ENCODE assay signal across 11 cellular contexts in the genomic region with DNA sequence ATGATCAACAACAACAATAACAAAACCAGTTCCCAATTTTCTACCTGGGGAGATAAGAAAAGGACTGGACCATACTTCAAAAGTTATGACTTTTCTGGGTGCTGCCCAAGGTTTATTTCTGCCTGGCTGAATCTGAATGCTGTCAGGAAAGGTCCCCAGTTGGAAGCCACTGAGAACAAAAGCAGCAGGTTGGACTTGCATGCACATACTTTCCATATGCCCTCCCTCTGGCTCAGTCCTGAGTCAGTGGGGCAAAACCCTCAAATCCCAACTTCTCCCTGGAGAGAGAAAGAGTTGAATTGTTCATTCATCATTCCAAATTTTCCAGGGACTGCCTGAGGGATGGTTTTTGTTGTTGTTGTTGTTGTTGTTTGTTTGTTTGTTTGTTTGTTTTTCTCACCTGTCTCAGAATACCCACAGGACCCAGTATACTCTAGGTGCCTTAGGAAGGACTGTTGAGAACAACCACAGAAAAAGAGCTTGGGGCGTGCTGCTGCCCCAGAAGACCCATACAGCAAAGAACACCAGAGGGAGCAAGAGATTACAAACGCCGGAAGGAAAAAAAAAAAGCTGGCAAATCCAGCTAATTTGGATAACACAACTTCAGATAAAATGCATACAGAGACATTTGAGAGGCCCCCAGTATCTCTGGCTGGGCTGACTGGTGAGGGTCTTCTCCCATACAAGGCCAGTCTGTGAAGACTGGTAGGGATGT.
DNase-seq lines count a peak whose midpoint lies in the region; ATAC-seq, FAIRE-seq and TF ChIP-seq lines count a peak whose summit lies in the region.
"Had no signal": no experiment of that assay in that cellular context is flagged by ENCODE, and none has a peak within 500 bp of the region (broad histone marks: within the 10 kb centered on the region; RNA-seq: fewer than 3 reads in every experiment).

No MANE protein-coding gene starts in this region.

- CTCF ChIA-PET in OCI-LY7 (lab: Charles Lee; ENCODE audit: unreplicated experiment) = interaction anchor here (0.6 kb wide), 1 partner anchor 12 kb away, joined by 3 read pairs; no protein-coding TSS in a partner anchor

- 16 to 35% (median 23%) methylated on average over 3 of the region's 3 CpGs for WGBS in heart left ventricle, 4 donors

- H2AFZ ChIP-seq in OCI-LY7 (ENCODE audit: low read length) = no peak overlapping the region

- H3K4me3 ChIP-seq in heart left ventricle (no peak overlapping the region), OCI-LY7 (ENCODE audit: low read depth, low read length, poor library complexity, severe bottlenecking) (no peak overlapping the region), fibroblast of the aortic adventitia (ENCODE audit: low read depth, low read length) (no peak overlapping the region)
- H3K4me3 ChIP-seq: ascending aorta, SJSA1 had no signal

- H3K4me1 ChIP-seq in heart left ventricle (peaks cover 0 to 7% (median 0%) of the 10 kb centered on the region in 12 donors), OCI-LY7 (ENCODE audit: insufficient read depth, low read length, poor library complexity, severe bottlenecking) (no peaks in the 10 kb centered on the region)
- H3K4me1 ChIP-seq: ascending aorta, SJSA1 had no signal

- BruUV-seq in OCI-LY7 (replicated peaks; lab: Mats Ljungman, UMichigan) = no TSS peak

- peak in 8 of 12 donors; percentile 10 to 34 (median 19) for TF ChIP-seq CTCF in heart left ventricle (IDR thresholded peaks at IDR 0.05)
- TF ChIP-seq CTCF in OCI-LY7 (conservative IDR thresholded peaks at IDR 0.05; ENCODE audit: low read length) = peak; percentile 65
- peak; percentile 43 for TF ChIP-seq CTCF in fibroblast of the aortic adventitia (IDR thresholded peaks at IDR 0.05; ENCODE audit: insufficient read depth, low read length)

- intact Hi-C loops in heart left ventricle (cut with DNase I) = no loop called here
- intact Hi-C loops in cardiac septum (cut with DNase I) = no loop called here
- intact Hi-C loops in OCI-LY7 (cut with micrococcal nuclease; ENCODE audit: unreplicated experiment) = loop anchor here (5.0 kb wide), 1 partner anchor 502 kb away; no protein-coding TSS in a partner anchor

- H3K9me2 ChIP-seq in OCI-LY7 (ENCODE audit: insufficient read depth, low read length) = no peaks in the 10 kb centered on the region

- no peak for FAIRE-seq in urothelium cell line (lab: Jason Lieb, UNC)

- POLR2A ChIA-PET in OCI-LY7 (lab: Charles Lee) = interaction anchor here (1.4 kb wide), 1 partner anchor 9 kb away, joined by 3 read pairs; no protein-coding TSS in a partner anchor

- H3K9me3 ChIP-seq in heart left ventricle (peaks cover 0 to 19% (median 2%) of the 10 kb centered on the region in 12 donors), OCI-LY7 (ENCODE audit: low read length) (no peaks in the 10 kb centered on the region)
- H3K9me3 ChIP-seq: SJSA1 had no signal

- no peaks in the 10 kb centered on the region for H3K36me3 ChIP-seq in heart left ventricle
- no peaks in the 10 kb centered on the region for H3K36me3 ChIP-seq in OCI-LY7 (ENCODE audit: insufficient read depth, low read length)
- H3K36me3 ChIP-seq: ascending aorta, SJSA1 had no signal

- H3K27me3 ChIP-seq in heart left ventricle = no peaks in the 10 kb centered on the region
- H3K27me3 ChIP-seq: ascending aorta, SJSA1 had no signal

- no peak for TF ChIP-seq POLR2A in heart left ventricle (IDR thresholded peaks at IDR 0.05)

- ATAC-seq in heart left ventricle = no peak
- ATAC-seq in GM21717 (IDR thresholded peaks at IDR 0.05; ENCODE audit: unreplicated experiment) = no peak

- no peaks in the 10 kb centered on the region for H4K20me1 ChIP-seq in OCI-LY7 (ENCODE audit: insufficient read depth, low read length)

- H3K27ac ChIP-seq in heart left ventricle (no peak overlapping the region), OCI-LY7 (ENCODE audit: low read depth, low read length, poor library complexity, severe bottlenecking) (no peak overlapping the region)
- H3K27ac ChIP-seq: ascending aorta, SJSA1 had no signal

- H3K4me2 ChIP-seq in OCI-LY7 (ENCODE audit: low read length) = no peak overlapping the region

- H3K79me2 ChIP-seq in OCI-LY7 (ENCODE audit: insufficient read depth, low read depth, low read length) = no peaks in the 10 kb centered on the region

- DNase-seq in heart left ventricle (no peak), cardiac septum (ENCODE audit: low spot score) (no peak), OCI-LY7 (ENCODE audit: low spot score) (peak; percentile 6), fibroblast of the aortic adventitia (ENCODE audit: low read depth) (peak; percentile 18), urothelium cell line (ENCODE audit: low spot score) (peak; percentile 32)
- no peak for DNase-seq in activated CD4-positive, CD25-positive, alpha-beta regulatory T cell (lab: John Stamatoyannopoulos, UW)
- no peak for DNase-seq in activated CD4-positive, alpha-beta T cell treated with anti-CD3 and anti-CD28 coated beads for 1 hour
- DNase-seq: CD8-positive, alpha-beta memory T cell had no signal

Comparison
In these comparisons a context has a peak if more than half of its experiments do, and no peak if none do; other contexts are left out.
1. DNase-seq: peak in OCI-LY7 (single experiment), fibroblast of the aortic adventitia (single experiment) and urothelium cell line (single experiment); none in heart left ventricle (0 of 5), cardiac septum (single experiment), activated CD4-positive, CD25-positive, alpha-beta regulatory T cell (0 of 4) and activated CD4-positive, alpha-beta T cell treated with anti-CD3 and anti-CD28 coated beads for 1 hour (single experiment).
2. Peak in every context shown above with its lines, with median percentiles within 50 percentile points of each other: CTCF ChIP-seq.